In genomic region chr10:124612611-124613498, GRCh38 we compare ENCODE assay signal across 8 cellular contexts.
DNase-seq lines count a peak whose midpoint lies in the region; ATAC-seq and TF ChIP-seq lines count a peak whose summit lies in the region.

No MANE protein-coding gene starts in this region.

- no peaks in the 10 kb centered on the region for H3K27me3 ChIP-seq in dorsolateral prefrontal cortex
- H3K27me3 ChIP-seq in osteoblast (ENCODE audit: insufficient read depth, low read length) = no peaks in the 10 kb centered on the region

- no peaks in the 10 kb centered on the region for H3K36me3 ChIP-seq in osteoblast (ENCODE audit: insufficient read depth, low read length)

- no peak overlapping the region for H3K4me3 ChIP-seq in dorsolateral prefrontal cortex
- no peak overlapping the region for H3K4me3 ChIP-seq in osteoblast (ENCODE audit: insufficient read depth, low read length)

- DNase-seq in Daoy (ENCODE audit: low read depth) (peak; percentile 26), NCI-H82 treated with DMSO at 0.1 percent for 48 hours (lab: John Stamatoyannopoulos, UW; ENCODE audit: unreplicated experiment) (peak; percentile 2), dorsolateral prefrontal cortex (no peak), osteoblast (ENCODE audit: insufficient read length, low spot score, missing footprints) (peak; percentile 92), NCI-H1105 treated with DMSO at 0.1 percent for 48 hours (lab: John Stamatoyannopoulos, UW) (no peak), GM19240 (ENCODE audit: insufficient read length, low spot score) (no peak), H4 (ENCODE audit: low spot score) (no peak)

- TF ChIP-seq CTCF in dorsolateral prefrontal cortex (IDR thresholded peaks at IDR 0.05 in 54 of 56, conservative IDR thresholded peaks at IDR 0.05 in 2 of 56; ENCODE audit: low read depth in 1 of 56, partially characterized antibody in 56 of 56) (peak in 4 of 56 donors; percentile 9 to 18 (median 16)), osteoblast (IDR thresholded peaks at IDR 0.05; ENCODE audit: extremely low read depth, low read depth, low read length) (no peak)

- no peaks in the 10 kb centered on the region for H3K4me1 ChIP-seq in osteoblast (ENCODE audit: insufficient read depth, low read length)

- no peaks in the 10 kb centered on the region for H4K20me1 ChIP-seq in osteoblast (ENCODE audit: insufficient read depth, low read length)

- ATAC-seq in GM19351 (IDR thresholded peaks at IDR 0.05; ENCODE audit: unreplicated experiment) = no peak

- peak overlapping the region in 54 of 59 donors; percentile 13 to 82 (median 66) for H3K27ac ChIP-seq in dorsolateral prefrontal cortex
- H3K27ac ChIP-seq in osteoblast (ENCODE audit: low read depth, low read length) = no peak overlapping the region

- H2AFZ ChIP-seq in osteoblast (ENCODE audit: low read length) = no peak overlapping the region

- intact Hi-C loops in dorsolateral prefrontal cortex (cut with DNase I) = no loop called here

- H3K79me2 ChIP-seq in osteoblast (ENCODE audit: insufficient read depth, low read length) = no peaks in the 10 kb centered on the region

- no peaks in the 10 kb centered on the region for H3K9me3 ChIP-seq in osteoblast (ENCODE audit: low read depth, low read length)

- H3K4me2 ChIP-seq in osteoblast (ENCODE audit: insufficient read depth, low read length) = no peak overlapping the region

Comparison
In these comparisons a context has a peak if more than half of its experiments do, and no peak if none do; other contexts are left out.
1. DNase-seq: peak in Daoy (single experiment), NCI-H82 treated with DMSO at 0.1 percent for 48 hours (single experiment) and osteoblast (single experiment); none in dorsolateral prefrontal cortex (0 of 10), NCI-H1105 treated with DMSO at 0.1 percent for 48 hours (single experiment), GM19240 (single experiment) and H4 (single experiment).